Comparison of ENCODE assay signal across 9 cellular contexts in the genomic region with DNA sequence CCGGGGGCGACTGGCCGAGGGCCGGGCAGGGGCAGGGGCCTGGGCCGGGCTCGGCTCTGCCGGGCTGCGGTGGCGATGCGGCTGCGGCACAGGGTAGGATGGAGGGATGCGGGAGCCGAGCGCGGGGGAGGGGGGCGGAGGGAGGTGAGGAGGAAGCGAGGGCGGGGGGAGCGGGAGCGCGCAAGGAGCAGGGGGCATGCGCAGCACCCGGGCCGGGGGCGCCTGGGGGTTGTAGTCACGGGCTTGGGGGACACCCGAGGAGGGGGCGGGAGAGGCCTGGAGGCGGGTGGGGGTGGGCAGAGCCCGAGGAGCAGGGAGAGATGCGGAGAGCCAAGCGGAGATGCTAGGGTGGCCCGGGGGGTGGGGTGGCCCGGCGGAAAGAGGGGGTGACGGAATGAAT. TPM values are rescaled to one million over a fixed set of nuclear protein-coding genes. Genes with fewer than 3 reads are reported as not detected.
DNase-seq lines count a peak whose midpoint lies in the region; ATAC-seq, FAIRE-seq and TF ChIP-seq lines count a peak whose summit lies in the region.
"Had no signal": no experiment of that assay in that cellular context is flagged by ENCODE, and none has a peak within 500 bp of the region (broad histone marks: within the 10 kb centered on the region; RNA-seq: fewer than 3 reads in every experiment).

A gene (minus strand): TSS at position 100 of the 400 bp plus-strand sequence. CDS start 242 bp downstream, outside the sequence.

- peaks cover 4% of the 10 kb centered on the region for H3K27me3 ChIP-seq in brain microvascular endothelial cell (replicated peaks)

- ATAC-seq in GM19328 (IDR thresholded peaks at IDR 0.05; ENCODE audit: unreplicated experiment): no peak
- no peak for ATAC-seq in GM18870 (IDR thresholded peaks at IDR 0.05; ENCODE audit: unreplicated experiment)
- ATAC-seq in HG03045 (IDR thresholded peaks at IDR 0.05; ENCODE audit: unreplicated experiment): no peak
- ATAC-seq: HCT116 had no signal

- H3K27ac Mint-ChIP-seq in neural crest cell (ENCODE audit: unreplicated experiment): no peak within 1 kb of the TSS

- no peaks in the 10 kb centered on the region for H3K9me3 Mint-ChIP-seq in neural crest cell

- no peaks in the 10 kb centered on the region for H3K36me3 Mint-ChIP-seq in neural crest cell (ENCODE audit: low read depth)

- no peak for TF ChIP-seq CTCF in brain microvascular endothelial cell (IDR thresholded peaks at IDR 0.05; ENCODE audit: low read depth, low read length, missing control alignments)
- TF ChIP-seq CTCF in neural crest cell (conservative IDR thresholded peaks at IDR 0.05): no peak

- H3K4me3 Mint-ChIP-seq in neural crest cell: peak within 1 kb of the TSS; percentile 80

- no peak within 1 kb of the TSS for H3K27ac ChIP-seq in brain microvascular endothelial cell

- in situ Hi-C loops in brain microvascular endothelial cell (cut with HindIII; ENCODE audit: low pct_ligation_motif_present, low sequenced_read_pairs): no loop called here

- TF ChIP-seq POLR2A in GM12892 (IDR thresholded peaks at IDR 0.05; ENCODE audit: low read depth, low read length): no peak

- H3K4me1 Mint-ChIP-seq in neural crest cell: peaks cover 18% of the 10 kb centered on the region

- peaks cover 36% of the 10 kb centered on the region for H3K27me3 Mint-ChIP-seq in neural crest cell (ENCODE audit: low read depth)

- H3K36me3 ChIP-seq in brain microvascular endothelial cell (replicated peaks): no peaks in the 10 kb centered on the region

- DNase-seq in EH (ENCODE audit: low read depth): peak; percentile 36
- peak; percentile 39 for DNase-seq in T-helper 9 cell
- DNase-seq in brain microvascular endothelial cell: no peak
- peak; percentile 55 for DNase-seq in neural crest cell (ENCODE audit: low read depth, low spot score)
- DNase-seq in GM12892 (ENCODE audit: insufficient read length): no peak

- peak within 1 kb of the TSS; percentile 47 for H3K4me3 ChIP-seq in brain microvascular endothelial cell (ENCODE audit: low read depth, low read length)

- FAIRE-seq in GM12892 (lab: Jason Lieb, UNC): no peak

RNA-seq across cellular contexts. Expression of the gene that starts here (rescaled TPM):
- total RNA-seq in neural crest cell: 12.1 and 14.1 TPM in 2 replicates
- 2.3 TPM for polyA plus RNA-seq in GM12892 (2012; ENCODE audit: missing spikeins)

Comparison
In these comparisons a context has a peak if more than half of its experiments do, and no peak if none do; other contexts are left out.
1. DNase-seq: peak in EH (single experiment), T-helper 9 cell (single experiment) and neural crest cell (single experiment); none in brain microvascular endothelial cell (single experiment) and GM12892 (single experiment).